In the genomic region with DNA sequence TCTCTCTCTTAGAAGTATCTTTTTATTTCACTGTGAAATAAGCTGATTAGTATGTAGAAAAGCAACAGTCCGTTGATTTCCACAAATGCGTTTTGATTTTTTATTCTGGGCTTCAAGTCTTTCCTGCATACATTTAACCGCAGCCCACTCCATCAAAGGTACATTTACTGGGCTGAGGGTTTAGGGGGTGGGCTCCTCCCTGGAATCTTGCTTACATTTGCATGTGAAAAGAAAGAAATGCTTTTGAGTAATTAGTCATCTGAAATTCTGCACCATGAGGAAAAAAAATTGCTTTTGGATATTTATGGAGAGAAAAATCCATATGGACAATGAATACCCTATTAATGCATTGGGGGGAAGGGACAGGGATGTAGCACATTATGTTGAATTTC, we compare ENCODE assay signal across 1 cellular context.
TF ChIP-seq lines count a peak whose summit lies in the region.

No MANE protein-coding gene starts in this region.

TF ChIP-seq in GM23338, 12 proteins besides CTCF, POLR2A, EP300 and RAD21 (continued from another document):
- TF ChIP-seq ZNF114 (CRISPR knock-in tag; IDR thresholded peaks at IDR 0.05) (no peak), EZH2 (IDR thresholded peaks at IDR 0.05; ENCODE audit: low read depth, unreplicated experiment) (no peak), ETS1 (IDR thresholded peaks at IDR 0.05) (no peak), EZH2phosphoT487 (IDR thresholded peaks at IDR 0.05; ENCODE audit: unreplicated experiment) (no peak), CREB1 (CRISPR knock-in tag; IDR thresholded peaks at IDR 0.05; ENCODE audit: low read depth) (no peak), STAT1 (IDR thresholded peaks at IDR 0.05; ENCODE audit: unreplicated experiment) (no peak), NANOG (IDR thresholded peaks at IDR 0.05; ENCODE audit: borderline replicate concordance) (no peak)
- TF ChIP-seq, protein P1, sequence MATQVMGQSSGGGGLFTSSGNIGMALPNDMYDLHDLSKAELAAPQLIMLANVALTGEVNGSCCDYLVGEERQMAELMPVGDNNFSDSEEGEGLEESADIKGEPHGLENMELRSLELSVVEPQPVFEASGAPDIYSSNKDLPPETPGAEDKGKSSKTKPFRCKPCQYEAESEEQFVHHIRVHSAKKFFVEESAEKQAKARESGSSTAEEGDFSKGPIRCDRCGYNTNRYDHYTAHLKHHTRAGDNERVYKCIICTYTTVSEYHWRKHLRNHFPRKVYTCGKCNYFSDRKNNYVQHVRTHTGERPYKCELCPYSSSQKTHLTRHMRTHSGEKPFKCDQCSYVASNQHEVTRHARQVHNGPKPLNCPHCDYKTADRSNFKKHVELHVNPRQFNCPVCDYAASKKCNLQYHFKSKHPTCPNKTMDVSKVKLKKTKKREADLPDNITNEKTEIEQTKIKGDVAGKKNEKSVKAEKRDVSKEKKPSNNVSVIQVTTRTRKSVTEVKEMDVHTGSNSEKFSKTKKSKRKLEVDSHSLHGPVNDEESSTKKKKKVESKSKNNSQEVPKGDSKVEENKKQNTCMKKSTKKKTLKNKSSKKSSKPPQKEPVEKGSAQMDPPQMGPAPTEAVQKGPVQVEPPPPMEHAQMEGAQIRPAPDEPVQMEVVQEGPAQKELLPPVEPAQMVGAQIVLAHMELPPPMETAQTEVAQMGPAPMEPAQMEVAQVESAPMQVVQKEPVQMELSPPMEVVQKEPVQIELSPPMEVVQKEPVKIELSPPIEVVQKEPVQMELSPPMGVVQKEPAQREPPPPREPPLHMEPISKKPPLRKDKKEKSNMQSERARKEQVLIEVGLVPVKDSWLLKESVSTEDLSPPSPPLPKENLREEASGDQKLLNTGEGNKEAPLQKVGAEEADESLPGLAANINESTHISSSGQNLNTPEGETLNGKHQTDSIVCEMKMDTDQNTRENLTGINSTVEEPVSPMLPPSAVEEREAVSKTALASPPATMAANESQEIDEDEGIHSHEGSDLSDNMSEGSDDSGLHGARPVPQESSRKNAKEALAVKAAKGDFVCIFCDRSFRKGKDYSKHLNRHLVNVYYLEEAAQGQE (IDR thresholded peaks at IDR 0.05; ENCODE audit: unreplicated experiment) = no peak
TF ChIP-seq in GM23338: peak in this region for 0.
